In the genomic region with DNA sequence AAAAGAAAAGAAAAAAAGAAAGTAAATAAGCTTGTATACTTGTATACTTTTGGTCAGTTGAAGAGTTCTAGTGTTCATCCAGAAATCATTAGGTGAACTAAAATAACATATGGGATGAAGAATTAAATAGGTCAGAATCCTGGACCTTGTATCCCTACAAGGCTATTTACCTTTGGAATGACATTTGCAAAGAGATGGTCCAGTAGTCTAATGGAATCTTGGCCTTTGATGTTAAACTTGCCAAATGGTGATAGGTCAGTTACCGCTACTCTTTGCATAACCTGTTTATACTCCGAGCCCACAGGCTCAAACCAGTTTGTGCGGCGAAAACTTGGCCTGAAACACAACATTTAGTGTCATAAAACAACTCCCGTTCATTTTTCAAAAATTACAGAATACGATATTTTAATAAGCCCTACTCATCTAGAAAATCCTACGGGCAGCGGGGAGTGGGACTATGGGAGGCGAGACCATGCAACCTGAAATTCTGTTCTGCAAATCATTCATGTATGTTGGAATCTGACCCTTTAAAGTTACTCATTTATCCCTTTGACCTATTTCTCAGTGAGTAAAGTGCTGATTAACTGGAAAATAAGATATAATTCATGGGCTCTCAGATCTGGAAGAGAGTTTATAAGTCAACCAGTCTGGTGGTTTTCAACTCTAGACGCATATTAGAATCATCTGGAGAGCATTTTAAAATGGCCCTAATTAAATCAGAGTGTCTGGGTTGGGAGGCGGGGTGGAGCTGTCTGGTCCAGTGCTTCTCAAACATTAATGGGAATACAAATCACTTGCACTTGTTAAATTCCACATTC, we compare ENCODE assay signal across 1 cellular context.
TF ChIP-seq lines count a peak whose summit lies in the region.

No MANE protein-coding gene starts in this region.

TF ChIP-seq in HepG2, 621 proteins besides CTCF, POLR2A, EP300 and RAD21 (continued from another document and continues in another):
- TF ChIP-seq ZNF674 (CRISPR knock-in tag; IDR thresholded peaks at IDR 0.05; ENCODE audit: low read depth) (no peak), EZH2 (conservative IDR thresholded peaks at IDR 0.05; ENCODE audit: low read depth, low read length) (no peak), NFKB2 (CRISPR knock-in tag; IDR thresholded peaks at IDR 0.05; ENCODE audit: borderline replicate concordance) (no peak), HOXA9 (CRISPR knock-in tag; IDR thresholded peaks at IDR 0.05; ENCODE audit: borderline replicate concordance) (no peak), ZNF775 (CRISPR knock-in tag; IDR thresholded peaks at IDR 0.05; ENCODE audit: borderline replicate concordance) (no peak), SIX1 (CRISPR knock-in tag; IDR thresholded peaks at IDR 0.05; ENCODE audit: borderline replicate concordance) (no peak), MIER3 (CRISPR knock-in tag; IDR thresholded peaks at IDR 0.05; ENCODE audit: borderline replicate concordance) (peak; percentile 40; the same call in 1 of the 2 replicates), FOSL2 (CRISPR knock-in tag; IDR thresholded peaks at IDR 0.05) (no peak), NR3C1 (CRISPR knock-in tag; IDR thresholded peaks at IDR 0.05) (no peak), RAD51 (IDR thresholded peaks at IDR 0.05; ENCODE audit: borderline replicate concordance) (no peak), ZNF546 (CRISPR knock-in tag; conservative IDR thresholded peaks at IDR 0.05) (no peak), EHMT2 (IDR thresholded peaks at IDR 0.05; ENCODE audit: borderline replicate concordance, low read depth, low read length) (no peak; the same call in 1 of the 2 replicates), POLR2AphosphoS5 (IDR thresholded peaks at IDR 0.05; ENCODE audit: low read depth, low read length) (peak; percentile 59; the same call in 1 of the 2 replicates), ZSCAN20 (CRISPR knock-in tag; IDR thresholded peaks at IDR 0.05; ENCODE audit: borderline replicate concordance) (0 out of 2 replicates have a peak, but pooled peaks have one; percentile 46), ZNF460 (CRISPR knock-in tag; IDR thresholded peaks at IDR 0.05; ENCODE audit: borderline replicate concordance) (no peak), FOXA1 (IDR thresholded peaks at IDR 0.05) (peak; percentile 77), FOXA1 (CRISPR knock-in tag; IDR thresholded peaks at IDR 0.05) (peak; percentile 75), ZFP41 (CRISPR knock-in tag; IDR thresholded peaks at IDR 0.05; ENCODE audit: borderline replicate concordance) (no peak), PHF8 (CRISPR knock-in tag; IDR thresholded peaks at IDR 0.05) (no peak), EED (CRISPR knock-in tag; IDR thresholded peaks at IDR 0.05) (no peak), ZFP62 (CRISPR knock-in tag; IDR thresholded peaks at IDR 0.05) (no peak), NFE2 (CRISPR knock-in tag; IDR thresholded peaks at IDR 0.05) (no peak), SNAPC2 (CRISPR knock-in tag; IDR thresholded peaks at IDR 0.05) (no peak), ZNF230 (CRISPR knock-in tag; IDR thresholded peaks at IDR 0.05) (no peak), ZNF773 (CRISPR knock-in tag; IDR thresholded peaks at IDR 0.05; ENCODE audit: borderline replicate concordance) (no peak), SP4 (CRISPR knock-in tag; IDR thresholded peaks at IDR 0.05) (no peak), CHD2 (IDR thresholded peaks at IDR 0.05; ENCODE audit: low read depth, low read length) (no peak), SIN3B (IDR thresholded peaks at IDR 0.05; ENCODE audit: low read length) (no peak), ZBTB7A (CRISPR knock-in tag; IDR thresholded peaks at IDR 0.05) (no peak), TCF7 (IDR thresholded peaks at IDR 0.05; ENCODE audit: low read depth) (peak; percentile 93), CEBPG (CRISPR knock-in tag; IDR thresholded peaks at IDR 0.05) (peak; percentile 74), REL (CRISPR knock-in tag; conservative IDR thresholded peaks at IDR 0.05) (no peak)
- TF ChIP-seq, protein P1, sequence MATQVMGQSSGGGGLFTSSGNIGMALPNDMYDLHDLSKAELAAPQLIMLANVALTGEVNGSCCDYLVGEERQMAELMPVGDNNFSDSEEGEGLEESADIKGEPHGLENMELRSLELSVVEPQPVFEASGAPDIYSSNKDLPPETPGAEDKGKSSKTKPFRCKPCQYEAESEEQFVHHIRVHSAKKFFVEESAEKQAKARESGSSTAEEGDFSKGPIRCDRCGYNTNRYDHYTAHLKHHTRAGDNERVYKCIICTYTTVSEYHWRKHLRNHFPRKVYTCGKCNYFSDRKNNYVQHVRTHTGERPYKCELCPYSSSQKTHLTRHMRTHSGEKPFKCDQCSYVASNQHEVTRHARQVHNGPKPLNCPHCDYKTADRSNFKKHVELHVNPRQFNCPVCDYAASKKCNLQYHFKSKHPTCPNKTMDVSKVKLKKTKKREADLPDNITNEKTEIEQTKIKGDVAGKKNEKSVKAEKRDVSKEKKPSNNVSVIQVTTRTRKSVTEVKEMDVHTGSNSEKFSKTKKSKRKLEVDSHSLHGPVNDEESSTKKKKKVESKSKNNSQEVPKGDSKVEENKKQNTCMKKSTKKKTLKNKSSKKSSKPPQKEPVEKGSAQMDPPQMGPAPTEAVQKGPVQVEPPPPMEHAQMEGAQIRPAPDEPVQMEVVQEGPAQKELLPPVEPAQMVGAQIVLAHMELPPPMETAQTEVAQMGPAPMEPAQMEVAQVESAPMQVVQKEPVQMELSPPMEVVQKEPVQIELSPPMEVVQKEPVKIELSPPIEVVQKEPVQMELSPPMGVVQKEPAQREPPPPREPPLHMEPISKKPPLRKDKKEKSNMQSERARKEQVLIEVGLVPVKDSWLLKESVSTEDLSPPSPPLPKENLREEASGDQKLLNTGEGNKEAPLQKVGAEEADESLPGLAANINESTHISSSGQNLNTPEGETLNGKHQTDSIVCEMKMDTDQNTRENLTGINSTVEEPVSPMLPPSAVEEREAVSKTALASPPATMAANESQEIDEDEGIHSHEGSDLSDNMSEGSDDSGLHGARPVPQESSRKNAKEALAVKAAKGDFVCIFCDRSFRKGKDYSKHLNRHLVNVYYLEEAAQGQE (IDR thresholded peaks at IDR 0.05; ENCODE audit: borderline replicate concordance in 1 of 2, low read depth in 1 of 2, low read length in 2 of 2), result no peak
- TF ChIP-seq, protein P2, sequence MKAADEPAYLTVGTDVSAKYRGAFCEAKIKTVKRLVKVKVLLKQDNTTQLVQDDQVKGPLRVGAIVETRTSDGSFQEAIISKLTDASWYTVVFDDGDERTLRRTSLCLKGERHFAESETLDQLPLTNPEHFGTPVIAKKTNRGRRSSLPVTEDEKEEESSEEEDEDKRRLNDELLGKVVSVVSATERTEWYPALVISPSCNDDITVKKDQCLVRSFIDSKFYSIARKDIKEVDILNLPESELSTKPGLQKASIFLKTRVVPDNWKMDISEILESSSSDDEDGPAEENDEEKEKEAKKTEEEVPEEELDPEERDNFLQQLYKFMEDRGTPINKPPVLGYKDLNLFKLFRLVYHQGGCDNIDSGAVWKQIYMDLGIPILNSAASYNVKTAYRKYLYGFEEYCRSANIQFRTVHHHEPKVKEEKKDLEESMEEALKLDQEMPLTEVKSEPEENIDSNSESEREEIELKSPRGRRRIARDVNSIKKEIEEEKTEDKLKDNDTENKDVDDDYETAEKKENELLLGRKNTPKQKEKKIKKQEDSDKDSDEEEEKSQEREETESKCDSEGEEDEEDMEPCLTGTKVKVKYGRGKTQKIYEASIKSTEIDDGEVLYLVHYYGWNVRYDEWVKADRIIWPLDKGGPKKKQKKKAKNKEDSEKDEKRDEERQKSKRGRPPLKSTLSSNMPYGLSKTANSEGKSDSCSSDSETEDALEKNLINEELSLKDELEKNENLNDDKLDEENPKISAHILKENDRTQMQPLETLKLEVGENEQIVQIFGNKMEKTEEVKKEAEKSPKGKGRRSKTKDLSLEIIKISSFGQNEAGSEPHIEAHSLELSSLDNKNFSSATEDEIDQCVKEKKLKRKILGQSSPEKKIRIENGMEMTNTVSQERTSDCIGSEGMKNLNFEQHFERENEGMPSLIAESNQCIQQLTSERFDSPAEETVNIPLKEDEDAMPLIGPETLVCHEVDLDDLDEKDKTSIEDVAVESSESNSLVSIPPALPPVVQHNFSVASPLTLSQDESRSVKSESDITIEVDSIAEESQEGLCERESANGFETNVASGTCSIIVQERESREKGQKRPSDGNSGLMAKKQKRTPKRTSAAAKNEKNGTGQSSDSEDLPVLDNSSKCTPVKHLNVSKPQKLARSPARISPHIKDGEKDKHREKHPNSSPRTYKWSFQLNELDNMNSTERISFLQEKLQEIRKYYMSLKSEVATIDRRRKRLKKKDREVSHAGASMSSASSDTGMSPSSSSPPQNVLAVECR (CRISPR knock-in tag; IDR thresholded peaks at IDR 0.05; ENCODE audit: borderline replicate concordance), result no peak; the same call in 1 of the 2 replicates
- TF ChIP-seq, protein P3, sequence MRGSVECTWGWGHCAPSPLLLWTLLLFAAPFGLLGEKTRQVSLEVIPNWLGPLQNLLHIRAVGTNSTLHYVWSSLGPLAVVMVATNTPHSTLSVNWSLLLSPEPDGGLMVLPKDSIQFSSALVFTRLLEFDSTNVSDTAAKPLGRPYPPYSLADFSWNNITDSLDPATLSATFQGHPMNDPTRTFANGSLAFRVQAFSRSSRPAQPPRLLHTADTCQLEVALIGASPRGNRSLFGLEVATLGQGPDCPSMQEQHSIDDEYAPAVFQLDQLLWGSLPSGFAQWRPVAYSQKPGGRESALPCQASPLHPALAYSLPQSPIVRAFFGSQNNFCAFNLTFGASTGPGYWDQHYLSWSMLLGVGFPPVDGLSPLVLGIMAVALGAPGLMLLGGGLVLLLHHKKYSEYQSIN (CRISPR knock-in tag; IDR thresholded peaks at IDR 0.05; ENCODE audit: borderline replicate concordance), result no peak
- TF ChIP-seq, protein P4, sequence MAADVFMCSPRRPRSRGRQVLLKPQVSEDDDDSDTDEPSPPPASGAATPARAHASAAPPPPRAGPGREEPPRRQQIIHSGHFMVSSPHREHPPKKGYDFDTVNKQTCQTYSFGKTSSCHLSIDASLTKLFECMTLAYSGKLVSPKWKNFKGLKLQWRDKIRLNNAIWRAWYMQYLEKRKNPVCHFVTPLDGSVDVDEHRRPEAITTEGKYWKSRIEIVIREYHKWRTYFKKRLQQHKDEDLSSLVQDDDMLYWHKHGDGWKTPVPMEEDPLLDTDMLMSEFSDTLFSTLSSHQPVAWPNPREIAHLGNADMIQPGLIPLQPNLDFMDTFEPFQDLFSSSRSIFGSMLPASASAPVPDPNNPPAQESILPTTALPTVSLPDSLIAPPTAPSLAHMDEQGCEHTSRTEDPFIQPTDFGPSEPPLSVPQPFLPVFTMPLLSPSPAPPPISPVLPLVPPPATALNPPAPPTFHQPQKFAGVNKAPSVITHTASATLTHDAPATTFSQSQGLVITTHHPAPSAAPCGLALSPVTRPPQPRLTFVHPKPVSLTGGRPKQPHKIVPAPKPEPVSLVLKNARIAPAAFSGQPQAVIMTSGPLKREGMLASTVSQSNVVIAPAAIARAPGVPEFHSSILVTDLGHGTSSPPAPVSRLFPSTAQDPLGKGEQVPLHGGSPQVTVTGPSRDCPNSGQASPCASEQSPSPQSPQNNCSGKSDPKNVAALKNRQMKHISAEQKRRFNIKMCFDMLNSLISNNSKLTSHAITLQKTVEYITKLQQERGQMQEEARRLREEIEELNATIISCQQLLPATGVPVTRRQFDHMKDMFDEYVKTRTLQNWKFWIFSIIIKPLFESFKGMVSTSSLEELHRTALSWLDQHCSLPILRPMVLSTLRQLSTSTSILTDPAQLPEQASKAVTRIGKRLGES (CRISPR knock-in tag; IDR thresholded peaks at IDR 0.05; ENCODE audit: borderline replicate concordance), result no peak
- TF ChIP-seq, protein P5, sequence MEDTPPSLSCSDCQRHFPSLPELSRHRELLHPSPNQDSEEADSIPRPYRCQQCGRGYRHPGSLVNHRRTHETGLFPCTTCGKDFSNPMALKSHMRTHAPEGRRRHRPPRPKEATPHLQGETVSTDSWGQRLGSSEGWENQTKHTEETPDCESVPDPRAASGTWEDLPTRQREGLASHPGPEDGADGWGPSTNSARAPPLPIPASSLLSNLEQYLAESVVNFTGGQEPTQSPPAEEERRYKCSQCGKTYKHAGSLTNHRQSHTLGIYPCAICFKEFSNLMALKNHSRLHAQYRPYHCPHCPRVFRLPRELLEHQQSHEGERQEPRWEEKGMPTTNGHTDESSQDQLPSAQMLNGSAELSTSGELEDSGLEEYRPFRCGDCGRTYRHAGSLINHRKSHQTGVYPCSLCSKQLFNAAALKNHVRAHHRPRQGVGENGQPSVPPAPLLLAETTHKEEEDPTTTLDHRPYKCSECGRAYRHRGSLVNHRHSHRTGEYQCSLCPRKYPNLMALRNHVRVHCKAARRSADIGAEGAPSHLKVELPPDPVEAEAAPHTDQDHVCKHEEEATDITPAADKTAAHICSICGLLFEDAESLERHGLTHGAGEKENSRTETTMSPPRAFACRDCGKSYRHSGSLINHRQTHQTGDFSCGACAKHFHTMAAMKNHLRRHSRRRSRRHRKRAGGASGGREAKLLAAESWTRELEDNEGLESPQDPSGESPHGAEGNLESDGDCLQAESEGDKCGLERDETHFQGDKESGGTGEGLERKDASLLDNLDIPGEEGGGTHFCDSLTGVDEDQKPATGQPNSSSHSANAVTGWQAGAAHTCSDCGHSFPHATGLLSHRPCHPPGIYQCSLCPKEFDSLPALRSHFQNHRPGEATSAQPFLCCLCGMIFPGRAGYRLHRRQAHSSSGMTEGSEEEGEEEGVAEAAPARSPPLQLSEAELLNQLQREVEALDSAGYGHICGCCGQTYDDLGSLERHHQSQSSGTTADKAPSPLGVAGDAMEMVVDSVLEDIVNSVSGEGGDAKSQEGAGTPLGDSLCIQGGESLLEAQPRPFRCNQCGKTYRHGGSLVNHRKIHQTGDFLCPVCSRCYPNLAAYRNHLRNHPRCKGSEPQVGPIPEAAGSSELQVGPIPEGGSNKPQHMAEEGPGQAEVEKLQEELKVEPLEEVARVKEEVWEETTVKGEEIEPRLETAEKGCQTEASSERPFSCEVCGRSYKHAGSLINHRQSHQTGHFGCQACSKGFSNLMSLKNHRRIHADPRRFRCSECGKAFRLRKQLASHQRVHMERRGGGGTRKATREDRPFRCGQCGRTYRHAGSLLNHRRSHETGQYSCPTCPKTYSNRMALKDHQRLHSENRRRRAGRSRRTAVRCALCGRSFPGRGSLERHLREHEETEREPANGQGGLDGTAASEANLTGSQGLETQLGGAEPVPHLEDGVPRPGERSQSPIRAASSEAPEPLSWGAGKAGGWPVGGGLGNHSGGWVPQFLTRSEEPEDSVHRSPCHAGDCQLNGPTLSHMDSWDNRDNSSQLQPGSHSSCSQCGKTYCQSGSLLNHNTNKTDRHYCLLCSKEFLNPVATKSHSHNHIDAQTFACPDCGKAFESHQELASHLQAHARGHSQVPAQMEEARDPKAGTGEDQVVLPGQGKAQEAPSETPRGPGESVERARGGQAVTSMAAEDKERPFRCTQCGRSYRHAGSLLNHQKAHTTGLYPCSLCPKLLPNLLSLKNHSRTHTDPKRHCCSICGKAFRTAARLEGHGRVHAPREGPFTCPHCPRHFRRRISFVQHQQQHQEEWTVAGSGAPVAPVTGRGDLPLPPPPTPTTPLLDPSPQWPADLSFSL (CRISPR knock-in tag; IDR thresholded peaks at IDR 0.05), result no peak
